In the genomic region with DNA sequence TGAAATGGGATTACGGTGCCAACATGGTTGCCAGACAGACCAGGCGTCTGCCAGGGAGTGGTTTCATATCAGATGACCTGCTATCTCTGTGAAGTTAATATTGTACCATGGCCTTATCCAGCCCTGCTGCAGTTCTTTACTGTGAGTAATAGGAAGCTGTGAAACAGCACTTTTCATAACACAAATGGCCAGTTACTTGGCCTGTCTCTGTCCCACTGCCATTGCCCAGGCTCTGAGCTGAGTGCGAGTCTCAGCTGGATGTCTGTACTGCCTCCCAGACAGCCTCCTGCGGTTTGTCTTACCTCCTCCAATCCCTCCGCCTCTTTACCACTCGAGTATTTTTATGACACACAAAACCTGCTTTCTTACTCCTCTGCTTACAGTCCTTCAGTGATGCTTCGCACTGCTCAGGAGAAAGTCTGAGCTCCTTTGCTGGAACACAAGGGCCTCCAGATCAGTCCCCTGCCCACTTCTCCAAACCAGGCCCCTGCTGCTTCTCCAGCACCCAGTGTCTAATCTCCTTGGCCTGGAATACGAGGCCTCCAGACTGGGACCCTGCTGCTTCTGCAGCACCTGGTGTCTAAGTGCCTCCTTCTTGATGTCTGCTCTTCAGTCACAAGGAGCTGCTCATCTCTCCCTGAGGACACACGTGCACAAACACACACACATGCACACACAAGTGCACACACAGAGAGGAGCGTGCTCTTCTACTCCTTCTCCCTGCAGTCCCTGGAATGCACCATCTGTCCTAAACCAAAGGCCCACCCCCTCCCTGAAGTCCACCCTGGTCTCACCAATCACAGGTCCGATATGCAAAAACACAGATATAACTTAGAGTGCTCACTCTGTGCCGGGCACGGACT, we compare ENCODE assay signal across 1 cellular context.
TF ChIP-seq lines count a peak whose summit lies in the region.

No MANE protein-coding gene starts in this region.

TF ChIP-seq in K562, 482 proteins besides CTCF, POLR2A, EP300 and RAD21:
- no peak for TF ChIP-seq ILF3 (IDR thresholded peaks at IDR 0.05; ENCODE audit: borderline replicate concordance)
- peak; percentile 42 for TF ChIP-seq NFE2 (IDR thresholded peaks at IDR 0.05; ENCODE audit: low read depth)
